ENCODE assay signal across 19 cellular contexts in the genomic region with DNA sequence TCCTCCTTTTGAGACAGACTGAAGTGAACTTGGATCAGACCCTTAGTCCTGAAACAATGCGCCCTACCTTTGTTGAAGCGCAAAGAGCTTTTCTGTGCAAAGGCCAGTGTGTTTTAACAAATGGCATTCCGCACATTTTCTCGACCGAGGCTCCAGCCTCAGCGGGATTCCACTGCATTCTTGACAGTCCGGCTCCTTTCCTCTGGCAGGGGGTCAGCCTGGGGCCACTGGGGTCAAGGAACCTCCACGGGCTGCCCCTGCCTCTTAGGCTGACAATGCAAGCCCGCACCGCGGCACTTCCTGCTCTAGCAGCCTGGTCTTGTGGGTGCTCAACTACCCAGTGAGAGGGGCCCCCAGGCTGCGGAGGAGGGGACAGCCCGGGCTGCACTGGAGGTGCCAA. TPM values are rescaled to one million over a fixed set of nuclear protein-coding genes. Genes with fewer than 3 reads are reported as not detected.
A peak's percentile ranks its signal among the peaks of the same experiment; 100 is the strongest.
DNase-seq lines count a peak whose midpoint lies in the region; TF ChIP-seq lines count a peak whose summit lies in the region.
"Had no signal": no experiment of that assay in that cellular context is flagged by ENCODE, and none has a peak within 500 bp of the region (broad histone marks: within the 10 kb centered on the region; RNA-seq: fewer than 3 reads in every experiment).

No MANE protein-coding gene starts in this region.

- H3K4me3 Mint-ChIP-seq in endothelial cell (ENCODE audit: unreplicated experiment): no peak overlapping the region
- H3K4me3 Mint-ChIP-seq: activated T-cell treated with anti-CD3 and anti-CD28 coated beads, Interleukin-2, amount 50 U/mL, for 24 hours had no signal

- no peak overlapping the region for H3K27ac Mint-ChIP-seq in endothelial cell (ENCODE audit: unreplicated experiment)
- H3K27ac Mint-ChIP-seq: activated T-cell treated with anti-CD3 and anti-CD28 coated beads, Interleukin-2, amount 50 U/mL, for 24 hours had no signal

- H3K27ac ChIP-seq in mesenchymal stem cell (ENCODE audit: low read length, poor library complexity, severe bottlenecking) (peak overlapping the region; percentile 81), thyroid gland (peak overlapping the region in 2 of 3 donors; percentile 46 to 50)
- H3K27ac ChIP-seq: BLaER1 treated with 17β-estradiol and CSF1 and Interleukin-3, amounts not matched to agents 10 nM and 100 nM; tibial artery had no signal

- 3% methylated on average over 13 of the region's 13 CpGs for WGBS in mesenchymal stem cell
- 6 to 17% methylated on average over 2 to 6 of the region's 13 CpGs for WGBS in thyroid gland, 2 donors

- intact Hi-C loops in thyroid gland (cut with DNase I): no loop called here

- H2BK12ac ChIP-seq in mesenchymal stem cell (ENCODE audit: low read length in 2 of 2): no peak overlapping the region

- TF ChIP-seq CTCF in NB4 (IDR thresholded peaks at IDR 0.05; ENCODE audit: low read depth, low read length) (no peak), endothelial cell (IDR thresholded peaks at IDR 0.05; ENCODE audit: unreplicated experiment) (no peak), thyroid gland (IDR thresholded peaks at IDR 0.05) (no peak)

- H3K9me3 ChIP-seq in mesenchymal stem cell (ENCODE audit: control insufficient read depth, low read length) (no peaks in the 10 kb centered on the region), thyroid gland (no peaks in the 10 kb centered on the region)
- H3K9me3 ChIP-seq: tibial artery had no signal

- H3K9ac ChIP-seq in mesenchymal stem cell (ENCODE audit: low read length): no peak overlapping the region
- H3K9ac ChIP-seq: BLaER1 treated with 17β-estradiol and CSF1 and Interleukin-3, amounts not matched to agents 10 nM and 100 nM had no signal

- H3K79me1 ChIP-seq in mesenchymal stem cell (replicated peaks; ENCODE audit: low read length, poor library complexity, severe bottlenecking): no peaks in the 10 kb centered on the region

- H3K9me3 Mint-ChIP-seq in endothelial cell (ENCODE audit: unreplicated experiment): no peaks in the 10 kb centered on the region
- H3K9me3 Mint-ChIP-seq: activated T-cell treated with anti-CD3 and anti-CD28 coated beads, Interleukin-2, amount 50 U/mL, for 24 hours had no signal

- H3K23ac ChIP-seq in mesenchymal stem cell (ENCODE audit: low read length in 2 of 2): no peak overlapping the region

- H3K4me1 Mint-ChIP-seq in endothelial cell (ENCODE audit: unreplicated experiment): no peaks in the 10 kb centered on the region

- H3K18ac ChIP-seq in mesenchymal stem cell (ENCODE audit: low read depth in 1 of 2, low read length in 2 of 2): peak overlapping the region in 1 of 2 experiments; percentile 43

- H2BK15ac ChIP-seq in mesenchymal stem cell (ENCODE audit: low read depth, poor library complexity, severe bottlenecking): no peak overlapping the region

- H2AFZ ChIP-seq in mesenchymal stem cell (ENCODE audit: low read depth, low read length): no peak overlapping the region

- peaks cover 3% of the 10 kb centered on the region for H3K27me3 Mint-ChIP-seq in endothelial cell (ENCODE audit: unreplicated experiment)

- no peaks in the 10 kb centered on the region for H3K36me3 Mint-ChIP-seq in endothelial cell (ENCODE audit: low read depth, unreplicated experiment)

- peak overlapping the region; percentile 58 for H3K4me2 ChIP-seq in mesenchymal stem cell (ENCODE audit: low read length, poor library complexity, severe bottlenecking)
- H3K4me2 ChIP-seq: BLaER1 treated with 17β-estradiol and CSF1 and Interleukin-3, amounts not matched to agents 10 nM and 100 nM had no signal

- peaks cover 8% of the 10 kb centered on the region for H3K4me1 ChIP-seq in mesenchymal stem cell (ENCODE audit: control insufficient read depth, insufficient read depth, low read depth, low read length)
- H3K4me1 ChIP-seq in thyroid gland: peaks cover 0 to 4% of the 10 kb centered on the region in 2 donors
- H3K4me1 ChIP-seq: BLaER1 treated with 17β-estradiol and CSF1 and Interleukin-3, amounts not matched to agents 10 nM and 100 nM had no signal

- no peak overlapping the region for H4K8ac ChIP-seq in mesenchymal stem cell (ENCODE audit: low read length)

- TF ChIP-seq POLR2A in NB4 (IDR thresholded peaks at IDR 0.05; ENCODE audit: extremely low read depth, insufficient read length) (no peak), thyroid gland (IDR thresholded peaks at IDR 0.05) (no peak)

- H3K4ac ChIP-seq in mesenchymal stem cell (ENCODE audit: low read depth in 1 of 2, low read length in 2 of 2): no peak overlapping the region

- DNase-seq in NB4 (ENCODE audit: low read depth) (peak; percentile 1), endothelial cell (ENCODE audit: low spot score) (peak; percentile 37), mesenchymal stem cell (peak; percentile 12), thyroid gland (peak; percentile 69 to 77), middle frontal gyrus (ENCODE audit: extremely low spot score, low spot score) (no peak), NCI-H82 treated with DMSO at 0.1 percent for 48 hours (lab: John Stamatoyannopoulos, UW; ENCODE audit: unreplicated experiment) (no peak), NCI-H1930 (lab: John Stamatoyannopoulos, UW) (no peak)
- DNase-seq: activated CD4-positive, alpha-beta T cell treated with anti-CD3 and anti-CD28 coated beads for 4 hours; activated T-cell treated with anti-CD3 and anti-CD28 coated beads, Interleukin-2, amount 50 U/mL, for 24 hours; amygdala; dermis blood vessel endothelial cell; DND-41; MV-4-11; stimulated activated CD4-positive, alpha-beta T cell treated with anti-CD3 and anti-CD28 coated beads, Interleukin-1b, Interleukin-23, amount 100 ng/mL, for 48 hours; tibial artery had no signal

- no peak overlapping the region for H3K14ac ChIP-seq in mesenchymal stem cell (ENCODE audit: low read length in 2 of 2)

- H3K27me3 ChIP-seq in mesenchymal stem cell (ENCODE audit: control insufficient read depth in 1 of 2, insufficient read depth in 1 of 2, low read length in 2 of 2) (peaks cover 0 to 21% of the 10 kb centered on the region in 2 experiments), thyroid gland (no peaks in the 10 kb centered on the region)
- H3K27me3 ChIP-seq: tibial artery had no signal

- H3K4me3 ChIP-seq in NB4 (ENCODE audit: low read depth, low read length) (no peak overlapping the region), mesenchymal stem cell (ENCODE audit: insufficient read depth in 1 of 2, low read depth in 1 of 2, low read length in 2 of 2) (no peak overlapping the region), thyroid gland (replicated peaks in 1 of 3) (no peak overlapping the region)
- H3K4me3 ChIP-seq: BLaER1 treated with 17β-estradiol and CSF1 and Interleukin-3, amounts not matched to agents 10 nM and 100 nM; GM12878; tibial artery had no signal

- H4K91ac ChIP-seq in mesenchymal stem cell (ENCODE audit: low read length): no peak overlapping the region

- H3K36me3 ChIP-seq in mesenchymal stem cell (ENCODE audit: control insufficient read depth in 1 of 2, insufficient read depth in 2 of 2, low read depth in 1 of 2, low read length in 2 of 2): no peaks in the 10 kb centered on the region
- H3K36me3 ChIP-seq in thyroid gland: no peaks in the 10 kb centered on the region
- H3K36me3 ChIP-seq: BLaER1 treated with 17β-estradiol and CSF1 and Interleukin-3, amounts not matched to agents 10 nM and 100 nM; tibial artery had no signal

- H2BK5ac ChIP-seq in mesenchymal stem cell (ENCODE audit: low read depth, low read length, poor library complexity, severe bottlenecking): no peak overlapping the region

- no peak overlapping the region for H2AK5ac ChIP-seq in mesenchymal stem cell (ENCODE audit: low read length, severe bottlenecking)

- no peak overlapping the region for H2BK120ac ChIP-seq in mesenchymal stem cell (ENCODE audit: low read depth, low read length)

RNA-seq across cellular contexts. Expression of a gene that starts 47.2 kb away (rescaled TPM):
- total RNA-seq in endothelial cell (ENCODE audit: unreplicated experiment) (0.15 TPM), thyroid gland (not detected)
- polyA plus RNA-seq in mesenchymal stem cell (2013, experiment 1 of 2): not detected
- not detected for polyA plus RNA-seq in mesenchymal stem cell (2013, experiment 2 of 2)
- total RNA-seq: dermis blood vessel endothelial cell; GM12878; mucosa of gallbladder; T-helper 1 cell treated with Interleukin-12 subunit alpha and Interleukin-12 subunit beta and Interleukin-4 antibody, amounts not matched to agents 30 ng/mL and 1 ng/mL, for 36 hours had no signal

Comparison
In these comparisons a context has a peak if more than half of its experiments do, and no peak if none do; other contexts are left out.
1. DNase-seq: peak in NB4 (single experiment), endothelial cell (single experiment), mesenchymal stem cell (single experiment) and thyroid gland (2 of 2); none in middle frontal gyrus (single experiment), NCI-H82 treated with DMSO at 0.1 percent for 48 hours (single experiment) and NCI-H1930 (0 of 2).